In genomic region chr20:5364136-5364821, GRCh38 we compare ENCODE assay signal across 1 cellular context.
TF ChIP-seq lines count a peak whose summit lies in the region.

No MANE protein-coding gene starts in this region.

TF ChIP-seq in WTC11, 78 proteins besides CTCF, POLR2A, EP300 and RAD21 (continued from another document):
- TF ChIP-seq CREM (CRISPR knock-in tag; IDR thresholded peaks at IDR 0.05) (no peak), E2F4 (CRISPR knock-in tag; IDR thresholded peaks at IDR 0.05; ENCODE audit: borderline replicate concordance, low read depth) (no peak), SMAD3 (CRISPR knock-in tag; IDR thresholded peaks at IDR 0.05; ENCODE audit: borderline replicate concordance) (no peak)
